Comparison of ENCODE assay signal across 1 cellular context in genomic region chr17:56543280-56543679, GRCh38.
A peak's percentile ranks its signal among the peaks of the same experiment; 100 is the strongest.
TF ChIP-seq lines count a peak whose summit lies in the region.

No MANE protein-coding gene starts in this region.

TF ChIP-seq in HepG2, 621 proteins besides CTCF, POLR2A, EP300 and RAD21:
- TF ChIP-seq REST (IDR thresholded peaks at IDR 0.05; ENCODE audit: borderline replicate concordance in 1 of 2, low read depth in 1 of 2, low read length in 2 of 2) (peak in 1 of 2 experiments; percentile 72; a peak in 2 of 4 replicates), FOXA1 (IDR thresholded peaks at IDR 0.05) (no peak), FOXA1 (CRISPR knock-in tag; IDR thresholded peaks at IDR 0.05) (0 out of 2 replicates have a peak, but pooled peaks have one; percentile 18)
- TF ChIP-seq, protein P1, sequence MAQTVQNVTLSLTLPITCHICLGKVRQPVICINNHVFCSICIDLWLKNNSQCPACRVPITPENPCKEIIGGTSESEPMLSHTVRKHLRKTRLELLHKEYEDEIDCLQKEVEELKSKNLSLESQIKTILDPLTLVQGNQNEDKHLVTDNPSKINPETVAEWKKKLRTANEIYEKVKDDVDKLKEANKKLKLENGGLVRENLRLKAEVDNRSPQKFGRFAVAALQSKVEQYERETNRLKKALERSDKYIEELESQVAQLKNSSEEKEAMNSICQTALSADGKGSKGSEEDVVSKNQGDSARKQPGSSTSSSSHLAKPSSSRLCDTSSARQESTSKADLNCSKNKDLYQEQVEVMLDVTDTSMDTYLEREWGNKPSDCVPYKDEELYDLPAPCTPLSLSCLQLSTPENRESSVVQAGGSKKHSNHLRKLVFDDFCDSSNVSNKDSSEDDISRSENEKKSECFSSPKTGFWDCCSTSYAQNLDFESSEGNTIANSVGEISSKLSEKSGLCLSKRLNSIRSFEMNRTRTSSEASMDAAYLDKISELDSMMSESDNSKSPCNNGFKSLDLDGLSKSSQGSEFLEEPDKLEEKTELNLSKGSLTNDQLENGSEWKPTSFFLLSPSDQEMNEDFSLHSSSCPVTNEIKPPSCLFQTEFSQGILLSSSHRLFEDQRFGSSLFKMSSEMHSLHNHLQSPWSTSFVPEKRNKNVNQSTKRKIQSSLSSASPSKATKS (CRISPR knock-in tag; IDR thresholded peaks at IDR 0.05): no peak
